ENCODE assay signal across 13 cellular contexts in the genomic region with DNA sequence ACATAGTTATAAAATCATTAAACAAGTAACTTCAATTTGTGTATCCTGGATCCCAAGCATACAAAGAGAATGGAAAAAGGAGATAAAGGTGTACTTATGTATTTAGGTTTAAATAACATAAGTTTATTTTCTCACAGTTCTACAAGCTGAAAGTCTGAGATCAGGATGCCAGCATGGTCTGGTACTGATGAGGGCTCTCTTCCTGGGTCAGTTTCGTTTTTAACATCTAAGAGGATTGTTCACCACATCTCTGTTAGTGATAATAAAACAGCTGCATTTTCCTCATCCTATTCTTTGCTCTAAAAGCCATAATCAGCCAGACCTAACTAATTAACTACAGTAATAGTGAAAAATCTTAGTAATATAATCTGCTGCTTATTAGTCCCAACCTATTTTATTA. TPM values are rescaled to one million over a fixed set of nuclear protein-coding genes. Genes with fewer than 3 reads are reported as not detected.
DNase-seq lines count a peak whose midpoint lies in the region; ATAC-seq and TF ChIP-seq lines count a peak whose summit lies in the region.
"Had no signal": no experiment of that assay in that cellular context is flagged by ENCODE, and none has a peak within 500 bp of the region (broad histone marks: within the 10 kb centered on the region; RNA-seq: fewer than 3 reads in every experiment).

No MANE protein-coding gene starts in this region.

- H3K27me3 Mint-ChIP-seq in CD8-positive, alpha-beta memory T cell = no peaks in the 10 kb centered on the region
- H3K27me3 Mint-ChIP-seq in IgD-negative memory B cell = no peaks in the 10 kb centered on the region

- no peak overlapping the region for H2AFZ ChIP-seq in osteoblast (ENCODE audit: low read length)

- H3K27me3 ChIP-seq in CD8-positive, alpha-beta memory T cell (ENCODE audit: insufficient read depth, low read length, poor library complexity, severe bottlenecking) = no peaks in the 10 kb centered on the region
- H3K27me3 ChIP-seq in breast epithelium = no peaks in the 10 kb centered on the region
- no peaks in the 10 kb centered on the region for H3K27me3 ChIP-seq in osteoblast (ENCODE audit: insufficient read depth, low read length)
- H3K27me3 ChIP-seq in aorta (ENCODE audit: control insufficient read depth in 1 of 2, insufficient read depth in 2 of 2, low read length in 1 of 2) = no peaks in the 10 kb centered on the region
- no peaks in the 10 kb centered on the region for H3K27me3 ChIP-seq in SJCRH30
- H3K27me3 ChIP-seq: body of pancreas, Peyer's patch had no signal

- TF ChIP-seq CTCF in breast epithelium (IDR thresholded peaks at IDR 0.05) (no peak), osteoblast (IDR thresholded peaks at IDR 0.05; ENCODE audit: extremely low read depth, low read depth, low read length) (no peak)

- H3K4me1 Mint-ChIP-seq in CD8-positive, alpha-beta memory T cell = peaks cover 70 to 85% (median 85%) of the 10 kb centered on the region in 3 donors
- peaks cover 42 to 70% (median 65%) of the 10 kb centered on the region in 3 donors for H3K4me1 Mint-ChIP-seq in IgD-negative memory B cell

- no peak overlapping the region for H3K4me3 ChIP-seq in CD8-positive, alpha-beta memory T cell (ENCODE audit: low read length)
- H3K4me3 ChIP-seq in breast epithelium = peak overlapping the region; percentile 61 to 92 (median 70)
- no peak overlapping the region for H3K4me3 ChIP-seq in osteoblast (ENCODE audit: insufficient read depth, low read length)
- H3K4me3 ChIP-seq in aorta (ENCODE audit: low read length in 2 of 2) = no peak overlapping the region
- no peak overlapping the region for H3K4me3 ChIP-seq in SJCRH30
- H3K4me3 ChIP-seq: body of pancreas had no signal

- no peaks in the 10 kb centered on the region for H3K9me3 Mint-ChIP-seq in CD8-positive, alpha-beta memory T cell
- no peaks in the 10 kb centered on the region for H3K9me3 Mint-ChIP-seq in IgD-negative memory B cell

- peaks cover 92% of the 10 kb centered on the region for H3K79me2 ChIP-seq in osteoblast (ENCODE audit: insufficient read depth, low read length)

- H3K4me2 ChIP-seq in osteoblast (ENCODE audit: insufficient read depth, low read length) = peak overlapping the region; percentile 34

- H3K36me3 Mint-ChIP-seq in CD8-positive, alpha-beta memory T cell = peaks cover 4 to 42% (median 16%) of the 10 kb centered on the region in 3 donors
- peaks cover 7% of the 10 kb centered on the region for H3K36me3 Mint-ChIP-seq in IgD-negative memory B cell

- H3K4me3 Mint-ChIP-seq in CD8-positive, alpha-beta memory T cell = peak overlapping the region; percentile 21 to 99 (median 63)
- H3K4me3 Mint-ChIP-seq in IgD-negative memory B cell = peak overlapping the region in 3 of 4 donors; percentile 3 to 63 (median 50)

- no peak for TF ChIP-seq POLR2A in breast epithelium (IDR thresholded peaks at IDR 0.05)

- CTCF ChIA-PET in CD8-positive, alpha-beta memory T cell (lab: Charles Lee) = no interaction called here

- DNase-seq in CD8-positive, alpha-beta memory T cell = no peak
- no peak for DNase-seq in breast epithelium (ENCODE audit: low spot score in 2 of 2)
- no peak for DNase-seq in osteoblast (ENCODE audit: insufficient read length, low spot score, missing footprints)
- DNase-seq in aorta = no peak
- no peak for DNase-seq in NCI-H526 treated with DMSO at 0.1 percent for 48 hours (lab: John Stamatoyannopoulos, UW)
- no peak for DNase-seq in SJCRH30
- DNase-seq: activated CD4-positive, CD25-positive, alpha-beta regulatory T cell treated with anti-CD3 and anti-CD28 coated beads, Interleukin-2, amount 50 U/mL, for 72 hours; body of pancreas; foreskin melanocyte; NCI-H187; Peyer's patch had no signal

- H4K20me1 ChIP-seq in osteoblast (ENCODE audit: insufficient read depth, low read length) = peaks cover 29% of the 10 kb centered on the region

- intact Hi-C loops in breast epithelium (cut with DNase I; ENCODE audit: low total_unique reads) = no loop called here
- intact Hi-C loops in aorta (cut with DNase I) = no loop called here

- H3K4me1 ChIP-seq in CD8-positive, alpha-beta memory T cell (ENCODE audit: insufficient read depth, low read length) = peaks cover 59% of the 10 kb centered on the region
- H3K4me1 ChIP-seq in breast epithelium = no peaks in the 10 kb centered on the region
- peaks cover 20% of the 10 kb centered on the region for H3K4me1 ChIP-seq in osteoblast (ENCODE audit: insufficient read depth, low read length)
- H3K4me1 ChIP-seq in aorta (ENCODE audit: control insufficient read depth in 1 of 2, insufficient read depth in 2 of 2, low read length in 2 of 2) = peaks cover 0 to 5% of the 10 kb centered on the region in 2 donors
- 0 out of 2 replicates have a peak, but pooled peaks cover 5% of the 10 kb centered on the region for H3K4me1 ChIP-seq in SJCRH30

- no peak overlapping the region for H3K27ac ChIP-seq in CD8-positive, alpha-beta memory T cell (ENCODE audit: low read depth, low read length)
- H3K27ac ChIP-seq in breast epithelium = no peak overlapping the region
- H3K27ac ChIP-seq in osteoblast (ENCODE audit: low read depth, low read length) = no peak overlapping the region
- no peak overlapping the region for H3K27ac ChIP-seq in aorta (ENCODE audit: low read depth in 1 of 2, low read length in 2 of 2)
- no peak overlapping the region for H3K27ac ChIP-seq in SJCRH30
- H3K27ac ChIP-seq: Peyer's patch had no signal

- no peaks in the 10 kb centered on the region for H3K36me3 ChIP-seq in CD8-positive, alpha-beta memory T cell (ENCODE audit: insufficient read depth, low read length)
- H3K36me3 ChIP-seq in breast epithelium (no peaks in the 10 kb centered on the region), osteoblast (ENCODE audit: insufficient read depth, low read length) (no peaks in the 10 kb centered on the region), aorta (ENCODE audit: control insufficient read depth in 1 of 2, insufficient read depth in 2 of 2, low read length in 1 of 2) (no peaks in the 10 kb centered on the region), SJCRH30 (no peaks in the 10 kb centered on the region; the same call in 1 of the 2 replicates)
- H3K36me3 ChIP-seq: Peyer's patch had no signal

- POLR2A ChIA-PET in CD8-positive, alpha-beta memory T cell (lab: Charles Lee) = interaction anchor here (0.6 to 1.5 kb wide), 2 partner anchors 79 to 94 kb away, joined by 3 read pairs; partner anchors contain the start of genes EXOC8 and SPRTN

- 5 to 13% methylated on average over 1 of the region's 1 CpG for WGBS in aorta, 2 donors

- no peaks in the 10 kb centered on the region for H3K9me3 ChIP-seq in CD8-positive, alpha-beta memory T cell (ENCODE audit: low read length)
- H3K9me3 ChIP-seq in breast epithelium (no peaks in the 10 kb centered on the region), osteoblast (ENCODE audit: low read depth, low read length) (no peaks in the 10 kb centered on the region), aorta (ENCODE audit: control insufficient read depth, low read length) (no peaks in the 10 kb centered on the region), SJCRH30 (replicated peaks) (no peaks in the 10 kb centered on the region)
- H3K9me3 ChIP-seq: body of pancreas, Peyer's patch had no signal

- ATAC-seq in HG03280 (IDR thresholded peaks at IDR 0.05; ENCODE audit: unreplicated experiment) (no peak), aorta (ENCODE audit: low FRiP score) (no peak)
- ATAC-seq: body of pancreas had no signal

- H3K27ac Mint-ChIP-seq in CD8-positive, alpha-beta memory T cell = peak overlapping the region in 1 of 8 donors; percentile 32
- no peak overlapping the region for H3K27ac Mint-ChIP-seq in IgD-negative memory B cell

RNA-seq across cellular contexts. Expression of gene EGLN1, which starts 5.2 kb away (rescaled TPM):
- total RNA-seq in CD8-positive, alpha-beta memory T cell = 10 to 100 TPM; 21.0 to 24.2 TPM
- polyA plus RNA-seq in CD8-positive, alpha-beta memory T cell = 30.9 TPM
- polyA plus RNA-seq in IgD-negative memory B cell = 32.8 TPM
- 10 to 100 TPM; 33.8 to 45.6 (median 38.1) TPM for total RNA-seq in breast epithelium
- 32.1 and 52.5 TPM in 2 replicates for total RNA-seq in osteoblast
- 10 to 100 TPM; 35.1 to 50.4 TPM for total RNA-seq in aorta
- polyA plus RNA-seq in aorta = 10 to 100 TPM; 11.7 to 21.2 TPM
- 23.8 and 26.7 TPM in 2 replicates for total RNA-seq in SJCRH30 (2014; rRNA removed; shearing (Covaris generic))

Comparison
In these comparisons a context has a peak if more than half of its experiments do, and no peak if none do; other contexts are left out.
1. H3K4me3 ChIP-seq: peak in breast epithelium (3 of 3); none in CD8-positive, alpha-beta memory T cell (single experiment), osteoblast (single experiment), aorta (0 of 2) and SJCRH30 (single experiment).